Comparison of ENCODE assay signal across 15 cellular contexts in genomic region chr5:166073921-166074838, GRCh38.
"Had no signal": no experiment of that assay in that cellular context is flagged by ENCODE, and none has a peak within 500 bp of the region (broad histone marks: within the 10 kb centered on the region; RNA-seq: fewer than 3 reads in every experiment).

No MANE protein-coding gene starts in this region.

- H3K27ac ChIP-seq: breast epithelium, esophagus muscularis mucosa, lower lobe of right lung, psoas muscle, transverse colon had no signal

- H3K27me3 ChIP-seq: breast epithelium, transverse colon had no signal

- DNase-seq: activated CD8-positive, alpha-beta memory T cell treated with anti-CD3 and anti-CD28 coated beads, Interleukin-2, amount 50 U/mL, for 4 hours; activated CD8-positive, alpha-beta T cell treated with anti-CD3 and anti-CD28 coated beads for 36 hours; activated naive CD4-positive, alpha-beta T cell; aorta; lower lobe of right lung; natural killer cell; occipital lobe; psoas muscle; stimulated activated CD4-positive, alpha-beta T cell treated with anti-CD3 and anti-CD28 coated beads, Interleukin-2, amount 100 ng/mL, for 24 hours; stimulated activated naive B cell treated with anti-CD40 and anti-IgM and Interleukin-4, amounts not matched to agents 10 μg/mL and 1 μg/mL and 100 μg/mL, for 72 hours; substantia nigra; transverse colon had no signal

- H3K36me3 ChIP-seq: breast epithelium, esophagus muscularis mucosa, lower lobe of right lung, transverse colon had no signal

- H3K4me1 ChIP-seq: breast epithelium, esophagus muscularis mucosa, lower lobe of right lung, psoas muscle, transverse colon had no signal

- ATAC-seq: activated CD8-positive, alpha-beta T cell treated with anti-CD3 and anti-CD28 coated beads for 36 hours; lower lobe of right lung; natural killer cell; psoas muscle; sciatic nerve; stimulated activated naive B cell treated with anti-CD40 and anti-IgM and Interleukin-4, amounts not matched to agents 10 μg/mL and 1 μg/mL and 100 μg/mL, for 72 hours had no signal

- H3K9me3 ChIP-seq: breast epithelium, esophagus muscularis mucosa, lower lobe of right lung, psoas muscle, transverse colon had no signal

- H3K4me3 ChIP-seq: breast epithelium, esophagus muscularis mucosa, lower lobe of right lung, psoas muscle, transverse colon had no signal
